ENCODE assay signal across 1 cellular context in genomic region chr2:121755237-121756111, GRCh38.
TF ChIP-seq lines count a peak whose summit lies in the region.

TSN (plus strand) TSS chr2:121755651; CDS start chr2:121755780, 129 bp downstream.

TF ChIP-seq in HepG2, 621 proteins besides CTCF, POLR2A, EP300 and RAD21 (continued from another document and continues in another):
- TF ChIP-seq MLX (CRISPR knock-in tag; IDR thresholded peaks at IDR 0.05) (peak; percentile 69; the same call in 1 of the 2 replicates), KLF11 (CRISPR knock-in tag; IDR thresholded peaks at IDR 0.05) (no peak; the same call in 1 of the 2 replicates), CENPT (CRISPR knock-in tag; IDR thresholded peaks at IDR 0.05; ENCODE audit: low read depth) (no peak; the same call in 1 of the 2 replicates), ZBTB38 (CRISPR knock-in tag; IDR thresholded peaks at IDR 0.05) (peak; percentile 97), ZNF761 (CRISPR knock-in tag; conservative IDR thresholded peaks at IDR 0.05) (0 out of 2 replicates have a peak, but pooled peaks have one; percentile 70), SRSF1 (optimal IDR thresholded peaks at IDR 0.05; ENCODE audit: low read depth, low read length) (peak; percentile 52), KDM3A (CRISPR knock-in tag; IDR thresholded peaks at IDR 0.05; ENCODE audit: low read depth) (peak; percentile 91; the same call in 1 of the 2 replicates), PATZ1 (CRISPR knock-in tag; IDR thresholded peaks at IDR 0.05) (peak; percentile 69), KDM5A (IDR thresholded peaks at IDR 0.05; ENCODE audit: borderline replicate concordance, low read length) (peak; percentile 100), TCF7 (IDR thresholded peaks at IDR 0.05; ENCODE audit: low read depth) (no peak), WIZ (CRISPR knock-in tag; IDR thresholded peaks at IDR 0.05) (peak; percentile 64; the same call in 1 of the 2 replicates), TMF1 (CRISPR knock-in tag; IDR thresholded peaks at IDR 0.05; ENCODE audit: low read depth) (0 out of 2 replicates have a peak, but pooled peaks have one; percentile 16), ZMYM2 (CRISPR knock-in tag; IDR thresholded peaks at IDR 0.05) (peak; percentile 71; the same call in 1 of the 2 replicates), ZNF180 (CRISPR knock-in tag; IDR thresholded peaks at IDR 0.05; ENCODE audit: borderline replicate concordance, low read depth) (no peak), ZNF572 (CRISPR knock-in tag; IDR thresholded peaks at IDR 0.05) (peak; percentile 97), HNF1B (CRISPR knock-in tag; IDR thresholded peaks at IDR 0.05) (peak; percentile 97), ZNF160 (CRISPR knock-in tag; IDR thresholded peaks at IDR 0.05) (peak; percentile 95), YEATS4 (CRISPR knock-in tag; IDR thresholded peaks at IDR 0.05; ENCODE audit: borderline replicate concordance) (peak; percentile 99), LBX2 (CRISPR knock-in tag; IDR thresholded peaks at IDR 0.05; ENCODE audit: borderline replicate concordance) (peak; percentile 79; the same call in 1 of the 2 replicates), HHEX (CRISPR knock-in tag; IDR thresholded peaks at IDR 0.05) (no peak), HDAC1 (CRISPR knock-in tag; IDR thresholded peaks at IDR 0.05) (peak; percentile 100), ZNF746 (CRISPR knock-in tag; IDR thresholded peaks at IDR 0.05) (peak; percentile 81; the same call in 1 of the 2 replicates), NFIC (IDR thresholded peaks at IDR 0.05; ENCODE audit: low read length) (peak; percentile 24; the same call in 1 of the 2 replicates), NFKBIZ (CRISPR knock-in tag; IDR thresholded peaks at IDR 0.05) (no peak; the same call in none of the 2 replicates), NKX3-1 (CRISPR knock-in tag; IDR thresholded peaks at IDR 0.05) (peak; percentile 48), DZIP1 (CRISPR knock-in tag; IDR thresholded peaks at IDR 0.05) (no peak), ZNF235 (CRISPR knock-in tag; IDR thresholded peaks at IDR 0.05; ENCODE audit: borderline replicate concordance) (0 out of 2 replicates have a peak, but pooled peaks have one; percentile 36), NFE2L2 (IDR thresholded peaks at IDR 0.05; ENCODE audit: low read length) (no peak), NFE2 (CRISPR knock-in tag; IDR thresholded peaks at IDR 0.05) (no peak), ZNF556 (CRISPR knock-in tag; IDR thresholded peaks at IDR 0.05; ENCODE audit: borderline replicate concordance) (peak; percentile 97), GPN1 (CRISPR knock-in tag; IDR thresholded peaks at IDR 0.05; ENCODE audit: borderline replicate concordance) (peak; percentile 59; the same call in 1 of the 2 replicates), PLRG1 (conservative IDR thresholded peaks at IDR 0.05) (no peak), CBFB (CRISPR knock-in tag; IDR thresholded peaks at IDR 0.05) (peak; percentile 97), ZNF768 (CRISPR knock-in tag; IDR thresholded peaks at IDR 0.05) (peak; percentile 82), FOXC1 (CRISPR knock-in tag; IDR thresholded peaks at IDR 0.05; ENCODE audit: borderline replicate concordance) (peak; percentile 95; the same call in 1 of the 2 replicates), ZNF562 (CRISPR knock-in tag; IDR thresholded peaks at IDR 0.05; ENCODE audit: borderline replicate concordance) (no peak), MED1 (CRISPR knock-in tag; IDR thresholded peaks at IDR 0.05) (peak; percentile 76), NR2C2 (CRISPR knock-in tag; IDR thresholded peaks at IDR 0.05; ENCODE audit: borderline replicate concordance) (peak; percentile 87), PAF1 (CRISPR knock-in tag; IDR thresholded peaks at IDR 0.05) (no peak), XRCC5 (optimal IDR thresholded peaks at IDR 0.05; ENCODE audit: low read length) (peak; percentile 93)
- TF ChIP-seq, protein P1, sequence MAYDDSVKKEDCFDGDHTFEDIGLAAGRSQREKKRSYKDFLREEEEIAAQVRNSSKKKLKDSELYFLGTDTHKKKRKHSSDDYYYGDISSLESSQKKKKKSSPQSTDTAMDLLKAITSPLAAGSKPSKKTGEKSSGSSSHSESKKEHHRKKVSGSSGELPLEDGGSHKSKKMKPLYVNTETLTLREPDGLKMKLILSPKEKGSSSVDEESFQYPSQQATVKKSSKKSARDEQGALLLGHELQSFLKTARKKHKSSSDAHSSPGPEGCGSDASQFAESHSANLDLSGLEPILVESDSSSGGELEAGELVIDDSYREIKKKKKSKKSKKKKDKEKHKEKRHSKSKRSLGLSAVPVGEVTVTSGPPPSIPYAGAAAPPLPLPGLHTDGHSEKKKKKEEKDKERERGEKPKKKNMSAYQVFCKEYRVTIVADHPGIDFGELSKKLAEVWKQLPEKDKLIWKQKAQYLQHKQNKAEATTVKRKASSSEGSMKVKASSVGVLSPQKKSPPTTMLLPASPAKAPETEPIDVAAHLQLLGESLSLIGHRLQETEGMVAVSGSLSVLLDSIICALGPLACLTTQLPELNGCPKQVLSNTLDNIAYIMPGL (CRISPR knock-in tag; IDR thresholded peaks at IDR 0.05; ENCODE audit: borderline replicate concordance in 1 of 2, low read depth in 1 of 2): peak; percentile 90 to 97
- TF ChIP-seq, protein P2, sequence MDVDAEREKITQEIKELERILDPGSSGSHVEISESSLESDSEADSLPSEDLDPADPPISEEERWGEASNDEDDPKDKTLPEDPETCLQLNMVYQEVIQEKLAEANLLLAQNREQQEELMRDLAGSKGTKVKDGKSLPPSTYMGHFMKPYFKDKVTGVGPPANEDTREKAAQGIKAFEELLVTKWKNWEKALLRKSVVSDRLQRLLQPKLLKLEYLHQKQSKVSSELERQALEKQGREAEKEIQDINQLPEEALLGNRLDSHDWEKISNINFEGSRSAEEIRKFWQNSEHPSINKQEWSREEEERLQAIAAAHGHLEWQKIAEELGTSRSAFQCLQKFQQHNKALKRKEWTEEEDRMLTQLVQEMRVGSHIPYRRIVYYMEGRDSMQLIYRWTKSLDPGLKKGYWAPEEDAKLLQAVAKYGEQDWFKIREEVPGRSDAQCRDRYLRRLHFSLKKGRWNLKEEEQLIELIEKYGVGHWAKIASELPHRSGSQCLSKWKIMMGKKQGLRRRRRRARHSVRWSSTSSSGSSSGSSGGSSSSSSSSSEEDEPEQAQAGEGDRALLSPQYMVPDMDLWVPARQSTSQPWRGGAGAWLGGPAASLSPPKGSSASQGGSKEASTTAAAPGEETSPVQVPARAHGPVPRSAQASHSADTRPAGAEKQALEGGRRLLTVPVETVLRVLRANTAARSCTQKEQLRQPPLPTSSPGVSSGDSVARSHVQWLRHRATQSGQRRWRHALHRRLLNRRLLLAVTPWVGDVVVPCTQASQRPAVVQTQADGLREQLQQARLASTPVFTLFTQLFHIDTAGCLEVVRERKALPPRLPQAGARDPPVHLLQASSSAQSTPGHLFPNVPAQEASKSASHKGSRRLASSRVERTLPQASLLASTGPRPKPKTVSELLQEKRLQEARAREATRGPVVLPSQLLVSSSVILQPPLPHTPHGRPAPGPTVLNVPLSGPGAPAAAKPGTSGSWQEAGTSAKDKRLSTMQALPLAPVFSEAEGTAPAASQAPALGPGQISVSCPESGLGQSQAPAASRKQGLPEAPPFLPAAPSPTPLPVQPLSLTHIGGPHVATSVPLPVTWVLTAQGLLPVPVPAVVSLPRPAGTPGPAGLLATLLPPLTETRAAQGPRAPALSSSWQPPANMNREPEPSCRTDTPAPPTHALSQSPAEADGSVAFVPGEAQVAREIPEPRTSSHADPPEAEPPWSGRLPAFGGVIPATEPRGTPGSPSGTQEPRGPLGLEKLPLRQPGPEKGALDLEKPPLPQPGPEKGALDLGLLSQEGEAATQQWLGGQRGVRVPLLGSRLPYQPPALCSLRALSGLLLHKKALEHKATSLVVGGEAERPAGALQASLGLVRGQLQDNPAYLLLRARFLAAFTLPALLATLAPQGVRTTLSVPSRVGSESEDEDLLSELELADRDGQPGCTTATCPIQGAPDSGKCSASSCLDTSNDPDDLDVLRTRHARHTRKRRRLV (CRISPR knock-in tag; IDR thresholded peaks at IDR 0.05): no peak
- TF ChIP-seq, protein P3, sequence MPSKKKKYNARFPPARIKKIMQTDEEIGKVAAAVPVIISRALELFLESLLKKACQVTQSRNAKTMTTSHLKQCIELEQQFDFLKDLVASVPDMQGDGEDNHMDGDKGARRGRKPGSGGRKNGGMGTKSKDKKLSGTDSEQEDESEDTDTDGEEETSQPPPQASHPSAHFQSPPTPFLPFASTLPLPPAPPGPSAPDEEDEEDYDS (CRISPR knock-in tag; IDR thresholded peaks at IDR 0.05): peak; percentile 85
- TF ChIP-seq, protein P4, sequence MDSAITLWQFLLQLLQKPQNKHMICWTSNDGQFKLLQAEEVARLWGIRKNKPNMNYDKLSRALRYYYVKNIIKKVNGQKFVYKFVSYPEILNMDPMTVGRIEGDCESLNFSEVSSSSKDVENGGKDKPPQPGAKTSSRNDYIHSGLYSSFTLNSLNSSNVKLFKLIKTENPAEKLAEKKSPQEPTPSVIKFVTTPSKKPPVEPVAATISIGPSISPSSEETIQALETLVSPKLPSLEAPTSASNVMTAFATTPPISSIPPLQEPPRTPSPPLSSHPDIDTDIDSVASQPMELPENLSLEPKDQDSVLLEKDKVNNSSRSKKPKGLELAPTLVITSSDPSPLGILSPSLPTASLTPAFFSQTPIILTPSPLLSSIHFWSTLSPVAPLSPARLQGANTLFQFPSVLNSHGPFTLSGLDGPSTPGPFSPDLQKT (CRISPR knock-in tag; IDR thresholded peaks at IDR 0.05; ENCODE audit: borderline replicate concordance): no peak
- TF ChIP-seq, protein P5, sequence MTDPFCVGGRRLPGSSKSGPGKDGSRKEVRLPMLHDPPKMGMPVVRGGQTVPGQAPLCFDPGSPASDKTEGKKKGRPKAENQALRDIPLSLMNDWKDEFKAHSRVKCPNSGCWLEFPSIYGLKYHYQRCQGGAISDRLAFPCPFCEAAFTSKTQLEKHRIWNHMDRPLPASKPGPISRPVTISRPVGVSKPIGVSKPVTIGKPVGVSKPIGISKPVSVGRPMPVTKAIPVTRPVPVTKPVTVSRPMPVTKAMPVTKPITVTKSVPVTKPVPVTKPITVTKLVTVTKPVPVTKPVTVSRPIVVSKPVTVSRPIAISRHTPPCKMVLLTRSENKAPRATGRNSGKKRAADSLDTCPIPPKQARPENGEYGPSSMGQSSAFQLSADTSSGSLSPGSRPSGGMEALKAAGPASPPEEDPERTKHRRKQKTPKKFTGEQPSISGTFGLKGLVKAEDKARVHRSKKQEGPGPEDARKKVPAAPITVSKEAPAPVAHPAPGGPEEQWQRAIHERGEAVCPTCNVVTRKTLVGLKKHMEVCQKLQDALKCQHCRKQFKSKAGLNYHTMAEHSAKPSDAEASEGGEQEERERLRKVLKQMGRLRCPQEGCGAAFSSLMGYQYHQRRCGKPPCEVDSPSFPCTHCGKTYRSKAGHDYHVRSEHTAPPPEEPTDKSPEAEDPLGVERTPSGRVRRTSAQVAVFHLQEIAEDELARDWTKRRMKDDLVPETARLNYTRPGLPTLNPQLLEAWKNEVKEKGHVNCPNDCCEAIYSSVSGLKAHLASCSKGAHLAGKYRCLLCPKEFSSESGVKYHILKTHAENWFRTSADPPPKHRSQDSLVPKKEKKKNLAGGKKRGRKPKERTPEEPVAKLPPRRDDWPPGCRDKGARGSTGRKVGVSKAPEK (CRISPR knock-in tag; IDR thresholded peaks at IDR 0.05; ENCODE audit: borderline replicate concordance): no peak; the same call in 1 of the 2 replicates
